Comparison of ENCODE assay signal across 32 cellular contexts in genomic region chr5:95993261-95993660, GRCh38.
"Had no signal": no experiment of that assay in that cellular context is flagged by ENCODE, and none has a peak within 500 bp of the region (broad histone marks: within the 10 kb centered on the region; RNA-seq: fewer than 3 reads in every experiment).

No MANE protein-coding gene starts in this region.

- H3K27me3 ChIP-seq: adrenal gland, body of pancreas, colonic mucosa, foreskin keratinocyte, gastrocnemius medialis, heart left ventricle had no signal

- H3K36me3 ChIP-seq: adrenal gland, colonic mucosa, gastrocnemius medialis, heart left ventricle had no signal

- H3K4me1 ChIP-seq: adrenal gland, colonic mucosa, foreskin keratinocyte, gastrocnemius medialis had no signal

- H3K9me3 ChIP-seq: adrenal gland, body of pancreas, colonic mucosa, gastrocnemius medialis, heart left ventricle had no signal

- H3K27ac ChIP-seq: adrenal gland, body of pancreas, colonic mucosa, epithelial cell of prostate, foreskin keratinocyte, gastrocnemius medialis, heart left ventricle had no signal

- H3K4me3 ChIP-seq: adrenal gland, body of pancreas, colonic mucosa, gastrocnemius medialis, heart left ventricle had no signal

- DNase-seq: activated CD4-positive, alpha-beta memory T cell treated with anti-CD3 and anti-CD28 coated beads for 36 hours; activated CD4-positive, alpha-beta T cell treated with anti-CD3 and anti-CD28 coated beads for 36 hours; activated CD4-positive, alpha-beta T cell treated with anti-CD3 and anti-CD28 coated beads, Interleukin-2, amount 10 ng/mL, durations not matched to agents 24 days and 14 days; activated CD4-positive, CD25-positive, alpha-beta regulatory T cell; activated CD4-positive, CD25-positive, alpha-beta regulatory T cell treated with anti-CD3 and anti-CD28 coated beads, Interleukin-2, amount 50 U/mL, for 72 hours; activated CD8-positive, alpha-beta memory T cell treated with anti-CD3 and anti-CD28 coated beads, Interleukin-2, amount 10 ng/mL, durations not matched to agents 7 days and 5 days; activated CD8-positive, alpha-beta memory T cell treated with anti-CD3 and anti-CD28 coated beads, Interleukin-2, amount 50 U/mL, for 4 hours; activated CD8-positive, alpha-beta T cell treated with anti-CD3 and anti-CD28 coated beads, Interleukin-2, amount 10 ng/mL, durations not matched to agents 7 days and 5 days; activated effector memory CD4-positive, alpha-beta T cell treated with anti-CD3 and anti-CD28 coated beads, Interleukin-2, amount 50 U/mL, for 16 hours; activated naive CD4-positive, alpha-beta T cell treated with anti-CD3 and anti-CD28 coated beads for 36 hours; activated naive CD8-positive, alpha-beta T cell treated with anti-CD3 and anti-CD28 coated beads for 36 hours; activated naive CD8-positive, alpha-beta T cell treated with anti-CD3 and anti-CD28 coated beads, Interleukin-2, amount 50 U/mL, for 24 hours; activated T-cell treated with anti-CD3 and anti-CD28 coated beads, Interleukin-2, amount 50 U/mL, for 1 hour; activated T-cell treated with anti-CD3 and anti-CD28 coated beads, Interleukin-2, amount 50 U/mL, for 48 hours; adrenal gland; amygdala; aorta; body of pancreas; caudate nucleus; cerebellar nuclear complex; colonic mucosa; effector CD8-positive, alpha-beta T cell; foreskin keratinocyte; gastrocnemius medialis; glutamatergic neuron; heart left ventricle; T-helper 2 cell had no signal

- ATAC-seq: activated CD4-positive, alpha-beta T cell treated with anti-CD3 and anti-CD28 coated beads for 36 hours; activated CD8-positive, alpha-beta memory T cell treated with anti-CD3 and anti-CD28 coated beads, Interleukin-2, amount 10 ng/mL, durations not matched to agents 7 days and 5 days; activated CD8-positive, alpha-beta T cell treated with anti-CD3 and anti-CD28 coated beads, Interleukin-2, amount 10 ng/mL, durations not matched to agents 7 days and 5 days; activated naive CD8-positive, alpha-beta T cell treated with anti-CD3 and anti-CD28 coated beads, Interleukin-2, amount 50 U/mL, for 24 hours; body of pancreas; esophagus mucosa; foreskin keratinocyte; gastrocnemius medialis; heart left ventricle had no signal

- FAIRE-seq: endometrium, endothelial cell of umbilical vein, TTC549 had no signal
